17 cellular contexts compared by ENCODE assay signal in the genomic region with DNA sequence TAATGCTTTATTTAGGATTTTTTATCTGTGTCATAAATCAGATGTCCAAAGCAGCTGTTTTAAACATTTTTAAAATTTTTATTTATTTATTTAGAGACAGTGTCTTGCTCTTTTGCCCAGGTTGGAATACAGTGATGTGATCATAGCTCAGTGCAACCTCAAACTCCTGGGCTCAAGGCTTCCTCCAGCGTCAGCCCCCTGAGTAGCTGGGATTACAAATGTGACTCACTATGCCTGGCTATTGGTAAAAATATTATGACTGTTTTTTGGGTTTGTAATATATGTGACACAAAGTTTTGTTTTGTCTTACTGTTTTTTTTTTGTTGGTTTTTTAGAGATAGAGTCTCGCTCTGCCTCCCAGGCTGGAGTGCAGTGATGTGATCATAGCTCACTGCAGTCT. TPM values are rescaled to one million over a fixed set of nuclear protein-coding genes. Genes with fewer than 3 reads are reported as not detected.
DNase-seq lines count a peak whose midpoint lies in the region; ATAC-seq and TF ChIP-seq lines count a peak whose summit lies in the region.
"Had no signal": no experiment of that assay in that cellular context is flagged by ENCODE, and none has a peak within 500 bp of the region (broad histone marks: within the 10 kb centered on the region; RNA-seq: fewer than 3 reads in every experiment).

No MANE protein-coding gene starts in this region.

- H3K9me3 ChIP-seq in transverse colon, result no peaks in the 10 kb centered on the region
- no peaks in the 10 kb centered on the region for H3K9me3 ChIP-seq in PC-3 (ENCODE audit: low read length)
- H3K9me3 ChIP-seq: left lung, right lobe of liver had no signal

- H2AFZ ChIP-seq in PC-3 (ENCODE audit: low read length), result no peak overlapping the region

- CTCF ChIA-PET in PC-3 (lab: Charles Lee), result no interaction called here

- TF ChIP-seq POLR2A in transverse colon (IDR thresholded peaks at IDR 0.05), result no peak

- peaks cover 48% of the 10 kb centered on the region for H3K4me1 Mint-ChIP-seq in activated T-cell treated with anti-CD3 and anti-CD28 coated beads, Interleukin-2, amount 50 U/mL, for 24 hours (ENCODE audit: low read depth)
- peaks cover 38% of the 10 kb centered on the region for H3K4me1 Mint-ChIP-seq in activated T-cell treated with anti-CD3 and anti-CD28 coated beads, Interleukin-2, amount 50 U/mL, for 4 hours (ENCODE audit: low read depth)

- H3K27ac ChIP-seq in transverse colon (peak overlapping the region in 3 of 4 donors; percentile 12 to 57 (median 19)), PC-3 (ENCODE audit: low read length) (no peak overlapping the region)
- H3K27ac ChIP-seq: left lung, right lobe of liver had no signal

- POLR2A ChIA-PET in PC-3 (lab: Charles Lee; ENCODE audit: unreplicated experiment), result no interaction called here

- in situ Hi-C loops in transverse colon (cut with MboI; ENCODE audit: low pct_ligation_motif_present in 1 of 4, low pct_unique_long_range_greater_than_20kb in 1 of 4, low sequenced_read_pairs in 3 of 4), result no loop called here

- H3K36me3 ChIP-seq in transverse colon (peaks cover 0 to 28% (median 4%) of the 10 kb centered on the region in 4 donors), PC-3 (ENCODE audit: low read depth, low read length) (peaks cover 33% of the 10 kb centered on the region)

- BruUV-seq in PC-3 (replicated peaks; lab: Mats Ljungman, UMichigan), result no TSS peak

- no peaks in the 10 kb centered on the region for H3K27me3 ChIP-seq in transverse colon
- H3K27me3 ChIP-seq in PC-3 (ENCODE audit: low read length), result no peaks in the 10 kb centered on the region
- H3K27me3 ChIP-seq: left lung, right lobe of liver had no signal

- H3K4me1 ChIP-seq in transverse colon (peaks cover 0 to 22% (median 7%) of the 10 kb centered on the region in 4 donors), PC-3 (ENCODE audit: insufficient read depth, low read length) (no peaks in the 10 kb centered on the region)

- H3K4me2 ChIP-seq in PC-3 (ENCODE audit: low read length), result no peak overlapping the region

- no peaks in the 10 kb centered on the region for H3K9me2 ChIP-seq in PC-3 (replicated peaks; ENCODE audit: low read length)

- H3K27me3 Mint-ChIP-seq in activated T-cell treated with anti-CD3 and anti-CD28 coated beads, Interleukin-2, amount 50 U/mL, for 24 hours, result no peaks in the 10 kb centered on the region
- no peaks in the 10 kb centered on the region for H3K27me3 Mint-ChIP-seq in activated T-cell treated with anti-CD3 and anti-CD28 coated beads, Interleukin-2, amount 50 U/mL, for 4 hours (ENCODE audit: low read depth)
- H3K27me3 Mint-ChIP-seq: activated CD4-positive, alpha-beta memory T cell treated with anti-CD3 and anti-CD28 coated beads, Interleukin-2, amount 10 ng/mL, durations not matched to agents 7 days and 5 days; naive B cell had no signal

- intact Hi-C loops in transverse colon (cut with DNase I; ENCODE audit: low total_unique reads) (no loop called here), PC-3 (cut with micrococcal nuclease) (no loop called here)

- H3F3A ChIP-seq in PC-3 (ENCODE audit: low read length, unreplicated experiment), result no peaks in the 10 kb centered on the region

- ATAC-seq in activated T-cell treated with anti-CD3 and anti-CD28 coated beads, Interleukin-2, amount 50 U/mL, for 4 hours, result no peak
- ATAC-seq in PC-3, result no peak
- ATAC-seq: left lung, right lobe of liver had no signal

- no peak for DNase-seq in activated T-cell treated with anti-CD3 and anti-CD28 coated beads, Interleukin-2, amount 50 U/mL, for 24 hours
- DNase-seq in activated T-cell treated with anti-CD3 and anti-CD28 coated beads, Interleukin-2, amount 50 U/mL, for 4 hours, result no peak
- DNase-seq in amniotic epithelial cell (ENCODE audit: low read depth) (peak; percentile 80), foreskin fibroblast (peak; percentile 43 to 57), transverse colon (no peak), PC-3 (no peak)
- DNase-seq in central memory CD4-positive, alpha-beta T cell, result no peak
- no peak for DNase-seq in stimulated activated CD4-positive, alpha-beta T cell treated with anti-CD3 and anti-CD28 coated beads, Interleukin-4, amount 100 ng/mL, for 4 hours
- DNase-seq: activated CD4-positive, alpha-beta memory T cell treated with anti-CD3 and anti-CD28 coated beads, Interleukin-2, amount 10 ng/mL, durations not matched to agents 7 days and 5 days; activated effector memory CD4-positive, alpha-beta T cell treated with anti-CD3 and anti-CD28 coated beads, Interleukin-2, amount 50 U/mL, for 16 hours; hypothalamus; left lung; naive B cell; NCI-H1092 treated with DMSO at 0.1 percent for 48 hours; right lobe of liver; stimulated activated naive CD4-positive, alpha-beta T cell had no signal

- H3K9me3 Mint-ChIP-seq in activated T-cell treated with anti-CD3 and anti-CD28 coated beads, Interleukin-2, amount 50 U/mL, for 24 hours, result no peaks in the 10 kb centered on the region
- H3K9me3 Mint-ChIP-seq in activated T-cell treated with anti-CD3 and anti-CD28 coated beads, Interleukin-2, amount 50 U/mL, for 4 hours, result no peaks in the 10 kb centered on the region
- H3K9me3 Mint-ChIP-seq: activated CD4-positive, alpha-beta memory T cell treated with anti-CD3 and anti-CD28 coated beads, Interleukin-2, amount 10 ng/mL, durations not matched to agents 7 days and 5 days had no signal

- H3K9ac ChIP-seq in PC-3 (ENCODE audit: low read length), result no peak overlapping the region

- H3K79me2 ChIP-seq in PC-3 (ENCODE audit: low read length), result peaks cover 84% of the 10 kb centered on the region

- TF ChIP-seq CTCF in foreskin fibroblast (IDR thresholded peaks at IDR 0.05; ENCODE audit: low read depth, low read length) (no peak), transverse colon (IDR thresholded peaks at IDR 0.05) (no peak), PC-3 (conservative IDR thresholded peaks at IDR 0.05; ENCODE audit: low read depth, low read length) (no peak)

- 83 to 84% methylated on average over 2 of the region's 2 CpGs for WGBS in transverse colon (ENCODE audit: low coverage in 1 of 2), 2 donors

- no peaks in the 10 kb centered on the region; the same call in 1 of the 2 replicates for H4K20me1 ChIP-seq in PC-3 (ENCODE audit: low read length)

- no peak overlapping the region for H3K4me3 ChIP-seq in foreskin fibroblast (ENCODE audit: low read depth in 1 of 2, low read length in 2 of 2)
- H3K4me3 ChIP-seq in transverse colon, result no peak overlapping the region
- no peak overlapping the region for H3K4me3 ChIP-seq in PC-3 (ENCODE audit: low read length)
- H3K4me3 ChIP-seq: left lung, right lobe of liver had no signal

- TF ChIP-seq EP300 in transverse colon (IDR thresholded peaks at IDR 0.05; ENCODE audit: low read depth), result no peak

- H3K27ac Mint-ChIP-seq in activated T-cell treated with anti-CD3 and anti-CD28 coated beads, Interleukin-2, amount 50 U/mL, for 24 hours, result peak overlapping the region; percentile 59
- H3K27ac Mint-ChIP-seq: activated CD4-positive, alpha-beta memory T cell treated with anti-CD3 and anti-CD28 coated beads, Interleukin-2, amount 10 ng/mL, durations not matched to agents 7 days and 5 days had no signal

- no peak overlapping the region for H3K4me3 Mint-ChIP-seq in activated T-cell treated with anti-CD3 and anti-CD28 coated beads, Interleukin-2, amount 50 U/mL, for 24 hours
- H3K4me3 Mint-ChIP-seq in activated T-cell treated with anti-CD3 and anti-CD28 coated beads, Interleukin-2, amount 50 U/mL, for 4 hours, result no peak overlapping the region
- H3K4me3 Mint-ChIP-seq: activated CD4-positive, alpha-beta memory T cell treated with anti-CD3 and anti-CD28 coated beads, Interleukin-2, amount 10 ng/mL, durations not matched to agents 7 days and 5 days; naive B cell had no signal

- H3K36me3 Mint-ChIP-seq in activated T-cell treated with anti-CD3 and anti-CD28 coated beads, Interleukin-2, amount 50 U/mL, for 24 hours (ENCODE audit: low read depth), result peaks cover 84% of the 10 kb centered on the region
- peaks cover 31% of the 10 kb centered on the region for H3K36me3 Mint-ChIP-seq in activated T-cell treated with anti-CD3 and anti-CD28 coated beads, Interleukin-2, amount 50 U/mL, for 4 hours (ENCODE audit: insufficient read depth)

RNA-seq across cellular contexts. Expression of gene ZBED6, which starts 11.8 kb away (rescaled TPM):
- total RNA-seq in activated T-cell treated with anti-CD3 and anti-CD28 coated beads, Interleukin-2, amount 50 U/mL, for 4 hours, result 10 to 100 TPM; 10.3 to 11.0 (median 10.8) TPM
- total RNA-seq in transverse colon (10 to 100 TPM; 12.7 to 29.7 (median 23.6) TPM), PC-3 (2014; rRNA removed) (12.9 and 13.1 TPM in 2 replicates)

RNA-seq across cellular contexts. Expression of gene ZC3H11A, which starts 11.8 kb away (rescaled TPM):
- 10 to 100 TPM; 55.2 to 65.7 (median 64.0) TPM for total RNA-seq in activated T-cell treated with anti-CD3 and anti-CD28 coated beads, Interleukin-2, amount 50 U/mL, for 4 hours
- total RNA-seq in transverse colon, result 100 to 1,000 TPM in 2 of 4 donors, 10 to 100 TPM in 2; 38.5 to 120 (median 99.0) TPM
- total RNA-seq in PC-3 (2014; rRNA removed), result 64.6 and 77.9 TPM in 2 replicates

RNA-seq across cellular contexts. Expression of gene LAX1, which starts 42.2 kb away (rescaled TPM):
- 10 to 100 TPM; 20.4 to 22.7 (median 22.4) TPM for total RNA-seq in activated T-cell treated with anti-CD3 and anti-CD28 coated beads, Interleukin-2, amount 50 U/mL, for 4 hours
- total RNA-seq in transverse colon (1 to 10 TPM in 2 of 4 donors, not detected in 2; 1.2 to 5.4 TPM), PC-3 (2014; rRNA removed) (not detected in 2 replicates)
- total RNA-seq: endothelial cell of umbilical vein had no signal

RNA-seq across cellular contexts. Expression of gene SNRPE, which starts 54.2 kb away (rescaled TPM):
- 100 to 1,000 TPM; 377 to 427 (median 395) TPM for total RNA-seq in activated T-cell treated with anti-CD3 and anti-CD28 coated beads, Interleukin-2, amount 50 U/mL, for 4 hours
- total RNA-seq in transverse colon, result 10 to 100 TPM in 2 of 4 donors, 1 to 10 TPM in 1, not detected in 1; 3.0 to 30.2 (median 24.0) TPM
- 167 and 187 TPM in 2 replicates for total RNA-seq in PC-3 (2014; rRNA removed)

Comparison
In these comparisons a context has a peak if more than half of its experiments do, and no peak if none do; other contexts are left out.
1. DNase-seq: peak in amniotic epithelial cell (single experiment) and foreskin fibroblast (2 of 2); none in activated T-cell treated with anti-CD3 and anti-CD28 coated beads, Interleukin-2, amount 50 U/mL, for 24 hours (single experiment), activated T-cell treated with anti-CD3 and anti-CD28 coated beads, Interleukin-2, amount 50 U/mL, for 4 hours (single experiment), transverse colon (single experiment), PC-3 (single experiment), central memory CD4-positive, alpha-beta T cell (single experiment) and stimulated activated CD4-positive, alpha-beta T cell treated with anti-CD3 and anti-CD28 coated beads, Interleukin-4, amount 100 ng/mL, for 4 hours (0 of 2).